In genomic region chr11:32430586-32431357, GRCh38 we compare ENCODE assay signal across 1 cellular context.
TF ChIP-seq lines count a peak whose summit lies in the region.

No MANE protein-coding gene starts in this region.

TF ChIP-seq in HepG2, 621 proteins besides CTCF, POLR2A, EP300 and RAD21:
- TF ChIP-seq ZNF878 (CRISPR knock-in tag; IDR thresholded peaks at IDR 0.05) (no peak), ZNF784 (CRISPR knock-in tag; IDR thresholded peaks at IDR 0.05; ENCODE audit: borderline replicate concordance) (no peak), STAG1 (CRISPR knock-in tag; IDR thresholded peaks at IDR 0.05) (peak; percentile 38)
